Comparison of ENCODE assay signal across 3 cellular contexts in genomic region chr9:126893079-126893478, GRCh38.
A peak's percentile ranks its signal among the peaks of the same experiment; 100 is the strongest.
TF ChIP-seq lines count a peak whose summit lies in the region.

No MANE protein-coding gene starts in this region.

TF ChIP-seq in Ishikawa, 13 proteins besides CTCF, POLR2A, EP300 and RAD21 (continued from another document):
- TF ChIP-seq USF1 (IDR thresholded peaks at IDR 0.05) (no peak), TCF12 (IDR thresholded peaks at IDR 0.05; ENCODE audit: low read depth) (no peak), MAX (IDR thresholded peaks at IDR 0.05) (no peak), TAF1 (IDR thresholded peaks at IDR 0.05; ENCODE audit: low read depth) (no peak), TEAD4 (IDR thresholded peaks at IDR 0.05) (no peak), ZBTB7A (IDR thresholded peaks at IDR 0.05; ENCODE audit: low read depth) (no peak), CREB1 (IDR thresholded peaks at IDR 0.05; ENCODE audit: low read depth) (no peak), REST (IDR thresholded peaks at IDR 0.05; ENCODE audit: low read depth) (no peak), YY1 (IDR thresholded peaks at IDR 0.05; ENCODE audit: low read depth) (no peak)

TF ChIP-seq in K562, 482 proteins besides CTCF, POLR2A, EP300 and RAD21:
- TF ChIP-seq ZKSCAN1 (IDR thresholded peaks at IDR 0.05; ENCODE audit: low read depth, low read length) (no peak), ZNF324 (CRISPR knock-in tag; IDR thresholded peaks at IDR 0.05) (no peak), ZNF398 (CRISPR knock-in tag; IDR thresholded peaks at IDR 0.05) (no peak), CREM (IDR thresholded peaks at IDR 0.05; ENCODE audit: low read depth) (no peak), FOSL1 (tag; conservative IDR thresholded peaks at IDR 0.05) (no peak), MBD2 (IDR thresholded peaks at IDR 0.05; ENCODE audit: borderline replicate concordance, low read depth) (no peak), KLF16 (IDR thresholded peaks at IDR 0.05) (0 out of 2 replicates have a peak, but pooled peaks have one; percentile 8), ZNF695 (CRISPR knock-in tag; IDR thresholded peaks at IDR 0.05) (no peak)

TF ChIP-seq in liver, 16 proteins besides CTCF, POLR2A, EP300 and RAD21:
- TF ChIP-seq ATF3 (IDR thresholded peaks at IDR 0.05) (no peak), TAF1 (conservative IDR thresholded peaks at IDR 0.05) (no peak), EGR1 (IDR thresholded peaks at IDR 0.05; ENCODE audit: low read depth in 2 of 2) (no peak), YY1 (IDR thresholded peaks at IDR 0.05) (no peak), RXRA (IDR thresholded peaks at IDR 0.05) (no peak), MAX (IDR thresholded peaks at IDR 0.05) (no peak), HNF4G (IDR thresholded peaks at IDR 0.05) (no peak), NR2F2 (IDR thresholded peaks at IDR 0.05) (no peak), JUND (IDR thresholded peaks at IDR 0.05) (no peak), FOXA2 (IDR thresholded peaks at IDR 0.05) (no peak), REST (IDR thresholded peaks at IDR 0.05) (no peak), SP1 (IDR thresholded peaks at IDR 0.05) (no peak), ZBTB33 (IDR thresholded peaks at IDR 0.05) (no peak), GABPA (IDR thresholded peaks at IDR 0.05 in 1 of 2, conservative IDR thresholded peaks at IDR 0.05 in 1 of 2) (no peak), FOXA1 (IDR thresholded peaks at IDR 0.05) (no peak), HNF4A (conservative IDR thresholded peaks at IDR 0.05) (no peak)
